ENCODE assay signal across 11 cellular contexts in the genomic region with DNA sequence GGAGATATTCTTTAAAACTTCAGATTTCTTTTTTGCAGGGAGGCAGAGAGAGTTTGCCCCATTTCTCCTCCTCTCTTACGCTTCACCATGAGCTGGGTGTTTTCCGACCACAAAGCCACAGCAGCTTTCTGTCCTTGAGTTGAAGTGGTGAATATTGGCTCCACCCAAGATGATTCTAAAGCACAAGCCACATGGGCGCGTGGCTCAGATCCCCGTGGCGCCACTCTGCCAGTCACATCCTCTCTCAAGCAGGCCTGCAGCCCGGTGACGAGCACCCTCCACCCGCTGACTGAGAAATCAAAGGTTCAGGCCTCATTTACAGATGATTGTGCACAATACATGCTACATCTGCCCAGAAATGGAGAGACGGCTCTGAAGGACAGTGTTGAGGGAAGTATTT. TPM values are rescaled to one million over a fixed set of nuclear protein-coding genes. Genes with fewer than 3 reads are reported as not detected.
DNase-seq lines count a peak whose midpoint lies in the region; ATAC-seq, FAIRE-seq and TF ChIP-seq lines count a peak whose summit lies in the region.
"Had no signal": no experiment of that assay in that cellular context is flagged by ENCODE, and none has a peak within 500 bp of the region (broad histone marks: within the 10 kb centered on the region; RNA-seq: fewer than 3 reads in every experiment).

No MANE protein-coding gene starts in this region.

- no peak for TF ChIP-seq POLR2A in HepG2 (IDR thresholded peaks at IDR 0.05; ENCODE audit: insufficient read depth in 1 of 2, low read depth in 2 of 2, low read length in 2 of 2)
- no peak for TF ChIP-seq POLR2A in right lobe of liver (IDR thresholded peaks at IDR 0.05)

- H3K9me3 ChIP-seq in HepG2 (ENCODE audit: low read length) (no peaks in the 10 kb centered on the region), right lobe of liver (no peaks in the 10 kb centered on the region)
- H3K9me3 ChIP-seq in naive thymus-derived CD4-positive, alpha-beta T cell (ENCODE audit: control insufficient read depth in 2 of 3, low read length in 3 of 3) = no peaks in the 10 kb centered on the region

- POLR2A ChIA-PET in HepG2 (lab: Yijun Ruan, JAX) = interaction anchor here (1.3 to 4.7 kb wide), 3 partner anchors 9 to 651 kb away, joined by 3 to 28 read pairs (median 14); no protein-coding TSS in a partner anchor
- POLR2A ChIA-PET in activated CD4-positive, alpha-beta memory T cell treated with anti-CD3 and anti-CD28 coated beads, Interleukin-2, amount 10 ng/mL, durations not matched to agents 7 days and 5 days (lab: Charles Lee) = interaction anchor here (0.9 to 3.7 kb wide), 8 partner anchors 10 to 310 kb away, joined by 3 to 32 read pairs (median 4); a partner anchor contains a TSS
- POLR2A ChIA-PET in naive thymus-derived CD4-positive, alpha-beta T cell (lab: Charles Lee) = interaction anchor here (1.0 kb wide), 1 partner anchor 10 kb away, joined by 3 read pairs; no protein-coding TSS in a partner anchor

- peak overlapping the region; percentile 53 for H3K27ac Mint-ChIP-seq in activated CD4-positive, alpha-beta memory T cell treated with anti-CD3 and anti-CD28 coated beads, Interleukin-2, amount 10 ng/mL, durations not matched to agents 7 days and 5 days
- H3K27ac Mint-ChIP-seq in naive thymus-derived CD4-positive, alpha-beta T cell = peak overlapping the region in 6 of 9 donors; percentile 12 to 76 (median 38)

- H3K9me3 Mint-ChIP-seq in activated CD4-positive, alpha-beta memory T cell treated with anti-CD3 and anti-CD28 coated beads, Interleukin-2, amount 10 ng/mL, durations not matched to agents 7 days and 5 days = no peaks in the 10 kb centered on the region
- peaks cover 0 to 5% (median 0%) of the 10 kb centered on the region in 11 donors for H3K9me3 Mint-ChIP-seq in naive thymus-derived CD4-positive, alpha-beta T cell

- peaks cover 47% of the 10 kb centered on the region for H3K4me1 Mint-ChIP-seq in activated CD4-positive, alpha-beta memory T cell treated with anti-CD3 and anti-CD28 coated beads, Interleukin-2, amount 10 ng/mL, durations not matched to agents 7 days and 5 days
- peaks cover 17 to 55% (median 41%) of the 10 kb centered on the region in 7 donors for H3K4me1 Mint-ChIP-seq in naive thymus-derived CD4-positive, alpha-beta T cell

- no peak for FAIRE-seq in HepG2 (lab: Jason Lieb, UNC)
- FAIRE-seq: bronchial epithelial cell had no signal

- DNase-seq in HepG2 (ENCODE audit: low spot score) (no peak), right lobe of liver (no peak), NCI-H1930 (lab: John Stamatoyannopoulos, UW) (no peak), brain microvascular endothelial cell (no peak), DMS53 treated with DMSO at 0.1 percent for 48 hours (lab: John Stamatoyannopoulos, UW; ENCODE audit: unreplicated experiment) (no peak), OCI-M2 (lab: John Stamatoyannopoulos, UW; ENCODE audit: unreplicated experiment) (no peak)
- peak; percentile 93 for DNase-seq in activated CD4-positive, alpha-beta memory T cell treated with anti-CD3 and anti-CD28 coated beads, Interleukin-2, amount 10 ng/mL, durations not matched to agents 7 days and 5 days
- peak in 8 of 9 donors; percentile 50 to 83 (median 74) for DNase-seq in naive thymus-derived CD4-positive, alpha-beta T cell
- DNase-seq: NCI-H2171 treated with DMSO at 0.1 percent for 48 hours had no signal

- H3K27ac ChIP-seq in HepG2 (ENCODE audit: extremely low read length, insufficient read depth, low read length) = peak overlapping the region; percentile 100
- H3K27ac ChIP-seq in right lobe of liver = no peak overlapping the region
- no peak overlapping the region for H3K27ac ChIP-seq in naive thymus-derived CD4-positive, alpha-beta T cell (ENCODE audit: low read depth, low read length)
- H3K27ac ChIP-seq in brain microvascular endothelial cell = no peak overlapping the region

- H3K27me3 Mint-ChIP-seq in activated CD4-positive, alpha-beta memory T cell treated with anti-CD3 and anti-CD28 coated beads, Interleukin-2, amount 10 ng/mL, durations not matched to agents 7 days and 5 days = peaks cover 62% of the 10 kb centered on the region
- H3K27me3 Mint-ChIP-seq in naive thymus-derived CD4-positive, alpha-beta T cell = peaks cover 38 to 72% (median 47%) of the 10 kb centered on the region in 5 donors

- H2AFZ ChIP-seq in HepG2 (ENCODE audit: low read length) = no peak overlapping the region

- H3K4me1 ChIP-seq in HepG2 (ENCODE audit: insufficient read depth, low read length) (peaks cover 86% of the 10 kb centered on the region), right lobe of liver (peaks cover 0 to 36% (median 17%) of the 10 kb centered on the region in 4 donors)
- H3K4me1 ChIP-seq in naive thymus-derived CD4-positive, alpha-beta T cell (ENCODE audit: control insufficient read depth in 2 of 2, insufficient read depth in 2 of 2, low read length in 2 of 2) = peaks cover 14 to 22% of the 10 kb centered on the region in 2 donors

- H3K36me3 Mint-ChIP-seq in activated CD4-positive, alpha-beta memory T cell treated with anti-CD3 and anti-CD28 coated beads, Interleukin-2, amount 10 ng/mL, durations not matched to agents 7 days and 5 days (ENCODE audit: low read depth) = peaks cover 12% of the 10 kb centered on the region
- peaks cover 0 to 22% (median 0%) of the 10 kb centered on the region in 5 donors for H3K36me3 Mint-ChIP-seq in naive thymus-derived CD4-positive, alpha-beta T cell

- 99% methylated on average over 10 of the region's 10 CpGs for WGBS in HepG2 (ENCODE audit: low lambda C conversion rate)
- 86% methylated on average over 6 of the region's 10 CpGs for WGBS in right lobe of liver (ENCODE audit: insufficient coverage, low coverage, low lambda C conversion rate, missing lambda C conversion rate)

- BruUV-seq in HepG2 (replicated peaks; lab: Mats Ljungman, UMichigan) = no TSS peak

- no peak overlapping the region for H3K4me3 ChIP-seq in HepG2 (replicated peaks in 1 of 3; ENCODE audit: insufficient read depth in 1 of 3, low read depth in 2 of 3, low read length in 3 of 3)
- no peak overlapping the region for H3K4me3 ChIP-seq in right lobe of liver
- H3K4me3 ChIP-seq in naive thymus-derived CD4-positive, alpha-beta T cell (ENCODE audit: low read length) = no peak overlapping the region
- no peak overlapping the region for H3K4me3 ChIP-seq in brain microvascular endothelial cell (ENCODE audit: low read depth, low read length)

- no peak for TF ChIP-seq RAD21 in HepG2 (CRISPR knock-in tag; IDR thresholded peaks at IDR 0.05)

- intact Hi-C loops in HepG2 (cut with micrococcal nuclease; ENCODE audit: unreplicated experiment) = no loop called here
- intact Hi-C loops in right lobe of liver (cut with DNase I) = loop anchor here in 1 of 2 donors (5.0 kb wide), 1 partner anchor 811 kb away; no protein-coding TSS in a partner anchor
- intact Hi-C loops in naive thymus-derived CD4-positive, alpha-beta T cell (cut with micrococcal nuclease) = loop anchor here (1.0 to 10.0 kb wide), 3 partner anchors 12 to 282 kb away; a partner anchor contains a TSS

- no peaks in the 10 kb centered on the region for H3K79me2 ChIP-seq in HepG2 (ENCODE audit: insufficient read depth, low read length)

- H3K4me2 ChIP-seq in HepG2 (ENCODE audit: low read depth, low read length) = no peak overlapping the region

- CTCF ChIA-PET in HepG2 (lab: Yijun Ruan, JAX; ENCODE audit: low intra/inter-chr PET ratio, low total read pairs) = no interaction called here
- CTCF ChIA-PET in activated CD4-positive, alpha-beta memory T cell treated with anti-CD3 and anti-CD28 coated beads, Interleukin-2, amount 10 ng/mL, durations not matched to agents 7 days and 5 days (lab: Charles Lee) = interaction anchor here (1.0 to 2.2 kb wide), 7 partner anchors 10 to 337 kb away, joined by 3 to 10 read pairs (median 5); a partner anchor contains a TSS
- CTCF ChIA-PET in naive thymus-derived CD4-positive, alpha-beta T cell (lab: Charles Lee) = no interaction called here

- H3K27me3 ChIP-seq in HepG2 (ENCODE audit: control insufficient read depth in 1 of 2, insufficient read depth in 2 of 2, low read length in 2 of 2) (no peaks in the 10 kb centered on the region), right lobe of liver (no peaks in the 10 kb centered on the region), brain microvascular endothelial cell (replicated peaks) (peaks cover 8% of the 10 kb centered on the region)
- peaks cover 0 to 4% of the 10 kb centered on the region in 2 donors for H3K27me3 ChIP-seq in naive thymus-derived CD4-positive, alpha-beta T cell (ENCODE audit: control insufficient read depth in 2 of 2, insufficient read depth in 2 of 2, low read length in 2 of 2)

- H4K20me1 ChIP-seq in HepG2 (ENCODE audit: insufficient read depth, low read length) = no peaks in the 10 kb centered on the region

- no peak for ATAC-seq in HepG2
- no peak for ATAC-seq in right lobe of liver
- peak; percentile 94 for ATAC-seq in naive thymus-derived CD4-positive, alpha-beta T cell

- TF ChIP-seq CTCF in HepG2 (CRISPR knock-in tag; IDR thresholded peaks at IDR 0.05) (no peak), right lobe of liver (IDR thresholded peaks at IDR 0.05) (no peak), brain microvascular endothelial cell (IDR thresholded peaks at IDR 0.05; ENCODE audit: low read depth, low read length, missing control alignments) (no peak)

- peak overlapping the region; percentile 3 for H3K4me3 Mint-ChIP-seq in activated CD4-positive, alpha-beta memory T cell treated with anti-CD3 and anti-CD28 coated beads, Interleukin-2, amount 10 ng/mL, durations not matched to agents 7 days and 5 days
- peak overlapping the region in 9 of 10 donors; percentile 3 to 77 (median 40) for H3K4me3 Mint-ChIP-seq in naive thymus-derived CD4-positive, alpha-beta T cell

- 0 out of 2 replicates have a peak overlapping the region, but pooled peaks have one; percentile 70 for H3K9ac ChIP-seq in HepG2 (ENCODE audit: insufficient read depth, low read depth, low read length)

- in situ Hi-C loops in HepG2 (cut with HindIII; ENCODE audit: extremely low pct_ligation_motif_present, low pct_unique_long_range_greater_than_20kb) (no loop called here), brain microvascular endothelial cell (cut with HindIII; ENCODE audit: low pct_ligation_motif_present, low sequenced_read_pairs) (no loop called here)

- H3K36me3 ChIP-seq in HepG2 (replicated peaks in 1 of 2; ENCODE audit: control insufficient read depth in 1 of 2, insufficient read depth in 2 of 2, low read length in 2 of 2) (no peaks in the 10 kb centered on the region), right lobe of liver (no peaks in the 10 kb centered on the region), brain microvascular endothelial cell (replicated peaks) (no peaks in the 10 kb centered on the region)
- no peaks in the 10 kb centered on the region for H3K36me3 ChIP-seq in naive thymus-derived CD4-positive, alpha-beta T cell (ENCODE audit: control insufficient read depth in 2 of 3, insufficient read depth in 3 of 3, low read length in 3 of 3)

- TF ChIP-seq EP300 in HepG2 (IDR thresholded peaks at IDR 0.05; ENCODE audit: low read depth in 2 of 2, low read length in 2 of 2) = no peak
- TF ChIP-seq EP300 in HepG2 (CRISPR knock-in tag; IDR thresholded peaks at IDR 0.05; ENCODE audit: borderline replicate concordance) = no peak

RNA-seq across cellular contexts. Expression of a gene that starts 27.6 kb away (rescaled TPM):
- total RNA-seq in HepG2 (2016; rRNA removed; fragmentation: Illumina TruSeq; extraction: Trizol) = not detected in 2 replicates
- total RNA-seq in HepG2 (2016; cell fraction: cytosol; rRNA removed; fragmentation: Illumina TruSeq; extraction: Trizol; ENCODE audit: low read depth) = not detected in 2 replicates
- not detected in 2 replicates for total RNA-seq in HepG2 (2016; cell fraction: insoluble cytoplasmic fraction; rRNA removed; fragmentation: Illumina TruSeq; extraction: Trizol)
- total RNA-seq in HepG2 (2016; cell fraction: membrane; rRNA removed; fragmentation: Illumina TruSeq; extraction: Trizol) = not detected in 2 replicates
- not detected in 2 replicates for total RNA-seq in HepG2 (2016; cell fraction: nucleus; rRNA removed; fragmentation: Illumina TruSeq; extraction: Trizol)
- not detected in 2 replicates for polyA plus RNA-seq in HepG2 (2011; rRNA removed)
- not detected in 2 replicates for polyA plus RNA-seq in HepG2 (2011; cell fraction: cytosol; rRNA removed)
- polyA plus RNA-seq in HepG2 (2011; cell fraction: nucleus; rRNA removed) = not detected in 2 replicates
- polyA plus RNA-seq in HepG2 (2012) = 1.0 and 1.6 TPM in 2 replicates
- polyA plus RNA-seq in HepG2 (2016; cell fraction: cytosol; fragmentation: Illumina TruSeq; extraction: Trizol; ENCODE audit: low read depth) = not detected in 2 replicates
- polyA plus RNA-seq in HepG2 (2016; cell fraction: insoluble cytoplasmic fraction; fragmentation: Illumina TruSeq; extraction: Trizol; ENCODE audit: low read depth) = not detected in 2 replicates
- polyA plus RNA-seq in HepG2 (2016; cell fraction: membrane; fragmentation: Illumina TruSeq; extraction: Trizol; ENCODE audit: low read depth) = not detected in 2 replicates
- not detected in 2 replicates for polyA plus RNA-seq in HepG2 (2016; cell fraction: nucleus; fragmentation: Illumina TruSeq; extraction: Trizol; ENCODE audit: insufficient read depth, low read depth)
- polyA minus RNA-seq in HepG2 (2011; rRNA and poly(A)+ RNA removed; ENCODE audit: low replicate concordance) = not detected in 2 replicates
- not detected in 2 replicates for polyA minus RNA-seq in HepG2 (2011; cell fraction: cytosol; rRNA and poly(A)+ RNA removed)
- not detected in 2 replicates for polyA minus RNA-seq in HepG2 (2011; cell fraction: nucleus; rRNA and poly(A)+ RNA removed)
- under 1 TPM in 5 of 6 experiments, not detected in 1; 0.23 to 0.84 (median 0.66) TPM for total RNA-seq in right lobe of liver
- total RNA-seq in activated CD4-positive, alpha-beta memory T cell treated with anti-CD3 and anti-CD28 coated beads, Interleukin-2, amount 10 ng/mL, durations not matched to agents 7 days and 5 days = 1 to 10 TPM; 3.4 to 4.1 TPM
- total RNA-seq in naive thymus-derived CD4-positive, alpha-beta T cell = 1 to 10 TPM in 2 of 5 experiments, under 1 TPM in 2, not detected in 1; 0.81 to 2.1 (median 0.99) TPM
- polyA plus RNA-seq in naive thymus-derived CD4-positive, alpha-beta T cell = under 1 TPM in 1 of 2 donors, not detected in 1; 0.66 TPM
- total RNA-seq: A172 had no signal

Comparison
In these comparisons a context has a peak if more than half of its experiments do, and no peak if none do; other contexts are left out.
1. DNase-seq: peak in activated CD4-positive, alpha-beta memory T cell treated with anti-CD3 and anti-CD28 coated beads, Interleukin-2, amount 10 ng/mL, durations not matched to agents 7 days and 5 days (single experiment) and naive thymus-derived CD4-positive, alpha-beta T cell (8 of 9); none in HepG2 (single experiment), right lobe of liver (0 of 3), NCI-H1930 (0 of 2), brain microvascular endothelial cell (single experiment), DMS53 treated with DMSO at 0.1 percent for 48 hours (single experiment) and OCI-M2 (single experiment).